22 cellular contexts compared by ENCODE assay signal in genomic region chrX:45449982-45450381, GRCh38.
DNase-seq lines count a peak whose midpoint lies in the region; ATAC-seq and TF ChIP-seq lines count a peak whose summit lies in the region.
"Had no signal": no experiment of that assay in that cellular context is flagged by ENCODE, and none has a peak within 500 bp of the region (broad histone marks: within the 10 kb centered on the region; RNA-seq: fewer than 3 reads in every experiment).

No MANE protein-coding gene starts in this region.

- no peak for TF ChIP-seq EP300 in transverse colon (IDR thresholded peaks at IDR 0.05; ENCODE audit: low read depth)

- H3K27ac ChIP-seq in osteoblast (ENCODE audit: low read depth, low read length) = no peak overlapping the region
- no peak overlapping the region for H3K27ac ChIP-seq in transverse colon
- H3K27ac ChIP-seq: adrenal gland, esophagus muscularis mucosa, testis had no signal

- 71% methylated on average over 1 of the region's 1 CpG; no CpG with 5 or more reads in 1 of the 2 donors for WGBS in transverse colon (ENCODE audit: low coverage in 1 of 2), 2 donors

- TF ChIP-seq POLR2A in transverse colon (IDR thresholded peaks at IDR 0.05) = no peak

- no peak overlapping the region for H3K4me2 ChIP-seq in osteoblast (ENCODE audit: insufficient read depth, low read length)

- TF ChIP-seq CTCF in AG10803 (conservative IDR thresholded peaks at IDR 0.05; ENCODE audit: low read length) (no peak), fibroblast of the aortic adventitia (IDR thresholded peaks at IDR 0.05; ENCODE audit: insufficient read depth, low read length) (no peak), osteoblast (IDR thresholded peaks at IDR 0.05; ENCODE audit: extremely low read depth, low read depth, low read length) (no peak), transverse colon (IDR thresholded peaks at IDR 0.05) (no peak)

- no peaks in the 10 kb centered on the region for H4K20me1 ChIP-seq in osteoblast (ENCODE audit: insufficient read depth, low read length)

- H2AFZ ChIP-seq in osteoblast (ENCODE audit: low read length) = no peak overlapping the region

- in situ Hi-C loops in transverse colon (cut with MboI; ENCODE audit: low pct_ligation_motif_present in 1 of 4, low pct_unique_long_range_greater_than_20kb in 1 of 4, low sequenced_read_pairs in 3 of 4) = no loop called here

- intact Hi-C loops in transverse colon (cut with DNase I; ENCODE audit: low total_unique reads) = no loop called here

- ATAC-seq in SK-N-SH treated with all-trans-retinoic acid at 6 μM for 48 hours = peak; percentile 15
- ATAC-seq in GM21825 (IDR thresholded peaks at IDR 0.05; ENCODE audit: unreplicated experiment) = no peak
- ATAC-seq: HepG2; left colon; stimulated activated memory B cell treated with anti-CD40 and anti-IgM and Interleukin-4, amounts not matched to agents 10 μg/mL and 1 μg/mL and 100 μg/mL, for 72 hours had no signal

- no peaks in the 10 kb centered on the region for H3K79me2 ChIP-seq in osteoblast (ENCODE audit: insufficient read depth, low read length)

- DNase-seq in AG10803 (ENCODE audit: low read depth) = peak; percentile 40
- DNase-seq in HT-29 (ENCODE audit: low spot score) = peak; percentile 23
- peak; percentile 51 for DNase-seq in fibroblast of the aortic adventitia (ENCODE audit: low read depth)
- no peak for DNase-seq in osteoblast (ENCODE audit: insufficient read length, low spot score, missing footprints)
- DNase-seq in transverse colon = no peak
- no peak for DNase-seq in NCI-H526 treated with DMSO at 0.1 percent for 48 hours (lab: John Stamatoyannopoulos, UW)
- DNase-seq: activated B cell treated with CpG ODN at 0.5 μM for 24 hours; activated CD4-positive, alpha-beta T cell treated with anti-CD3 and anti-CD28 coated beads, Interleukin-2, amount 50 U/mL, for 48 hours; activated gamma-delta T cell treated with Interleukin-2 at 50 U/mL for 16 hours; adrenal gland; cerebellar nuclear complex; left colon; NCI-H1436 treated with DMSO at 0.1 percent for 48 hours; NCI-H446; NK-92 treated with Interleukin-12 subunit alpha and Interleukin-12 subunit beta, amount 100 ng/mL, for 24 hours; T-helper 9 cell; testis had no signal

- H3K4me3 ChIP-seq in AG10803 (ENCODE audit: low read length) = no peak overlapping the region
- no peak overlapping the region for H3K4me3 ChIP-seq in fibroblast of the aortic adventitia (ENCODE audit: low read depth, low read length)
- H3K4me3 ChIP-seq in osteoblast (ENCODE audit: insufficient read depth, low read length) = no peak overlapping the region
- H3K4me3 ChIP-seq in transverse colon = no peak overlapping the region
- H3K4me3 ChIP-seq: adrenal gland, esophagus muscularis mucosa, testis had no signal

- H3K4me1 ChIP-seq in osteoblast (ENCODE audit: insufficient read depth, low read length) = peaks cover 13% of the 10 kb centered on the region
- peaks cover 0 to 2% (median 0%) of the 10 kb centered on the region in 4 donors for H3K4me1 ChIP-seq in transverse colon
- H3K4me1 ChIP-seq: adrenal gland, testis had no signal

- H3K27me3 ChIP-seq in osteoblast (ENCODE audit: insufficient read depth, low read length) = peaks cover 16% of the 10 kb centered on the region
- no peaks in the 10 kb centered on the region for H3K27me3 ChIP-seq in transverse colon
- H3K27me3 ChIP-seq: adrenal gland, esophagus muscularis mucosa, testis had no signal

- H3K9me3 ChIP-seq in osteoblast (ENCODE audit: low read depth, low read length) = no peaks in the 10 kb centered on the region
- no peaks in the 10 kb centered on the region for H3K9me3 ChIP-seq in transverse colon
- H3K9me3 ChIP-seq: adrenal gland, esophagus muscularis mucosa, testis had no signal

- H3K36me3 ChIP-seq in osteoblast (ENCODE audit: insufficient read depth, low read length) = no peaks in the 10 kb centered on the region
- no peaks in the 10 kb centered on the region for H3K36me3 ChIP-seq in transverse colon
- H3K36me3 ChIP-seq: adrenal gland, esophagus muscularis mucosa had no signal

TF ChIP-seq in SK-N-SH treated with all-trans-retinoic acid at 6 μM for 48 hours, 23 proteins besides CTCF, POLR2A, EP300 and RAD21 (continues in another document):
- TF ChIP-seq CSRNP3 (CRISPR knock-in tag; IDR thresholded peaks at IDR 0.05) (no peak), TSHZ2 (CRISPR knock-in tag; IDR thresholded peaks at IDR 0.05) (no peak), TCF4 (CRISPR knock-in tag; IDR thresholded peaks at IDR 0.05; ENCODE audit: borderline replicate concordance) (no peak), ZFP3 (CRISPR knock-in tag; IDR thresholded peaks at IDR 0.05) (no peak), CREB5 (CRISPR knock-in tag; IDR thresholded peaks at IDR 0.05; ENCODE audit: low read depth) (no peak), ARNTL (CRISPR knock-in tag; IDR thresholded peaks at IDR 0.05; ENCODE audit: borderline replicate concordance, low read depth) (no peak), ISL1 (CRISPR knock-in tag; IDR thresholded peaks at IDR 0.05) (no peak), PPARA (CRISPR knock-in tag; IDR thresholded peaks at IDR 0.05; ENCODE audit: borderline replicate concordance) (no peak), PATZ1 (CRISPR knock-in tag; IDR thresholded peaks at IDR 0.05; ENCODE audit: borderline replicate concordance) (no peak)

Comparison
In these comparisons a context has a peak if more than half of its experiments do, and no peak if none do; other contexts are left out.
1. DNase-seq: peak in AG10803 (single experiment), HT-29 (single experiment) and fibroblast of the aortic adventitia (single experiment); none in osteoblast (single experiment), transverse colon (single experiment) and NCI-H526 treated with DMSO at 0.1 percent for 48 hours (single experiment).